Comparison of ENCODE assay signal across 8 cellular contexts in the genomic region with DNA sequence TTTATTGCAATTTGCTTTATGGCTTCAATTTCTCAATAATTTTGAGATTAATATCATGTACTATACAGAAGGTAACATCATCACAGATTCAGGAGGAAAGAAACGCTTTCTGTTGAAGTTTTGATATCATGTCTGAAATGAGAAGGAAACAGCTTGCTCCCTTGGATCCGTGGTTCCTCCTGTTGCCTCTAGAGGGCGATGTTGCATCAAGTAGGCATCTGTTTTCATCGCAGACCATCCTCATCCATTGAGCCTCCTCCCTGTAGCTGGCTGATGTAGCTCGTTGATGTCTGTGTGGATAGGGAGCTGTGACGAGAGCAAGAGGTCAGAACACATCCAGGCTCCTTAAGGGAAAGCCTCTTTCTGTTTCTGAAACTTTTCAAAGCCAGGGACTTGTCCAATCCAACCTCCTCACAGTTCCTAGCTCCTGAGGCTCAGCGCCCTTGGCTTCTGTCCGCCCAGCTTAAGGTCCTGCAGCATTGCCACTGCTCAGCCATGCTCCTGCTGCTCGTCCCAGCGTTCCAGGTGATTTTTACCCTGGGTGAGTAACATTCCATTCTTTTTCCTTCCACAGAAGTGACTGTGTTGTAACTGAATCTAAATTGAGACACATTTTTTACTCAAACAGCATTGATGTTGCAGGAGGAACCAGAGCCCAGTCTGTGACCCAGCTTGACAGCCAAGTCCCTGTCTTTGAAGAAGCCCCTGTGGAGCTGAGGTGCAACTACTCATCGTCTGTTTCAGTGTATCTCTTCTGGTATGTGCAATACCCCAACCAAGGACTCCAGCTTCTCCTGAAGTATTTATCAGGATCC.
A peak's percentile ranks its signal among the peaks of the same experiment; 100 is the strongest.
DNase-seq lines count a peak whose midpoint lies in the region; ATAC-seq and TF ChIP-seq lines count a peak whose summit lies in the region.

No MANE protein-coding gene starts in this region.

- no peak overlapping the region for H3K4me2 ChIP-seq in GM23248 (ENCODE audit: unreplicated experiment)

- no peaks in the 10 kb centered on the region for H3K79me2 ChIP-seq in GM23248 (ENCODE audit: insufficient read depth)

- H4K20me1 ChIP-seq in GM23248 (ENCODE audit: insufficient read depth), result no peaks in the 10 kb centered on the region

- no peak overlapping the region for H3K4me3 Mint-ChIP-seq in Calu3 (ENCODE audit: low read depth, unreplicated experiment)

- ATAC-seq in left ventricle myocardium superior (no peak), HG02938 (IDR thresholded peaks at IDR 0.05; ENCODE audit: unreplicated experiment) (no peak)

- no peaks in the 10 kb centered on the region for H3K4me1 Mint-ChIP-seq in Calu3 (ENCODE audit: low read depth, unreplicated experiment)

- DNase-seq in Calu3 (peak; percentile 59), GM23248 (peak; percentile 33), RPMI7951 (ENCODE audit: low read depth) (peak; percentile 16), left ventricle myocardium superior (peak; percentile 30), prostate gland (ENCODE audit: low spot score) (no peak)
- peak; percentile 1 to 56 (median 29) for DNase-seq in activated naive CD4-positive, alpha-beta T cell (lab: John Stamatoyannopoulos, UW)
- DNase-seq in stimulated activated CD4-positive, alpha-beta T cell treated with anti-CD3 and anti-CD28 coated beads, Interleukin-2, amount 100 ng/mL, for 24 hours, result peak; percentile 44 to 57

- intact Hi-C loops in Calu3 (cut with micrococcal nuclease; ENCODE audit: unreplicated experiment), result loop anchor here (5.0 kb wide), 1 partner anchor 36 kb away; no protein-coding TSS in a partner anchor
- intact Hi-C loops in left ventricle myocardium superior (cut with micrococcal nuclease), result no loop called here
- intact Hi-C loops in prostate gland (cut with DNase I), result no loop called here

- no peaks in the 10 kb centered on the region for H3K9me3 ChIP-seq in GM23248 (ENCODE audit: low read depth)
- no peaks in the 10 kb centered on the region for H3K9me3 ChIP-seq in prostate gland

- H3K4me1 ChIP-seq in GM23248 (ENCODE audit: insufficient read depth) (no peaks in the 10 kb centered on the region), prostate gland (replicated peaks) (no peaks in the 10 kb centered on the region)

- H3K27me3 Mint-ChIP-seq in Calu3 (ENCODE audit: unreplicated experiment), result peaks cover 68% of the 10 kb centered on the region

- WGBS in GM23248 (ENCODE audit: low coverage in 1 of 2, low lambda C conversion rate in 2 of 2, missing lambda C conversion rate in 2 of 2), 2 experiments, result 26 to 30% methylated on average over 11 of the region's 11 CpGs
- 45% methylated on average over 11 of the region's 11 CpGs for WGBS in prostate gland

- H3K36me3 ChIP-seq in GM23248 (ENCODE audit: low read depth) (no peaks in the 10 kb centered on the region), prostate gland (no peaks in the 10 kb centered on the region)

- H3K9me2 ChIP-seq in GM23248 (ENCODE audit: insufficient read depth), result no peaks in the 10 kb centered on the region

- no peak overlapping the region for H3K9ac ChIP-seq in GM23248

- H3K4me3 ChIP-seq in GM23248, result no peak overlapping the region
- no peak overlapping the region for H3K4me3 ChIP-seq in prostate gland

- no peak overlapping the region for H2AFZ ChIP-seq in GM23248

- H3K27ac ChIP-seq in GM23248 (no peak overlapping the region), prostate gland (no peak overlapping the region)

- H3K9me3 Mint-ChIP-seq in Calu3 (ENCODE audit: low read depth, unreplicated experiment), result no peaks in the 10 kb centered on the region

- TF ChIP-seq CTCF in Calu3 (IDR thresholded peaks at IDR 0.05; ENCODE audit: unreplicated experiment) (peak; percentile 66), prostate gland (IDR thresholded peaks at IDR 0.05) (peak in 2 of 4 experiments; percentile 25 to 27)

- TF ChIP-seq POLR2A in prostate gland (IDR thresholded peaks at IDR 0.05), result no peak

- H3K27me3 ChIP-seq in GM23248 (replicated peaks; ENCODE audit: insufficient read depth) (no peaks in the 10 kb centered on the region), prostate gland (replicated peaks; ENCODE audit: insufficient read depth) (no peaks in the 10 kb centered on the region)

- in situ Hi-C loops in GM23248 (cut with MboI), result no loop called here

- no TSS peak for BruUV-seq in Calu3 (replicated peaks; lab: Mats Ljungman, UMichigan)

- no peak overlapping the region for H3K27ac Mint-ChIP-seq in Calu3 (ENCODE audit: unreplicated experiment)

- no peaks in the 10 kb centered on the region for H3K36me3 Mint-ChIP-seq in Calu3 (ENCODE audit: insufficient read depth, unreplicated experiment)

- CTCF ChIA-PET in Calu3 (lab: Charles Lee), result interaction anchor here (0.8 to 2.2 kb wide), 10 partner anchors 10 to 122 kb away, joined by 3 to 13 read pairs (median 5); no protein-coding TSS in a partner anchor

- H3F3A ChIP-seq in GM23248 (ENCODE audit: insufficient read depth), result no peaks in the 10 kb centered on the region
